Comparison of ENCODE assay signal across 1 cellular context in genomic region chr19:38838208-38838985, GRCh38.
A peak's percentile ranks its signal among the peaks of the same experiment; 100 is the strongest.
TF ChIP-seq lines count a peak whose summit lies in the region.

No MANE protein-coding gene starts in this region.

TF ChIP-seq in HEK293, 187 proteins besides CTCF, POLR2A, EP300 and RAD21 (continued from another document):
- TF ChIP-seq, protein P1, sequence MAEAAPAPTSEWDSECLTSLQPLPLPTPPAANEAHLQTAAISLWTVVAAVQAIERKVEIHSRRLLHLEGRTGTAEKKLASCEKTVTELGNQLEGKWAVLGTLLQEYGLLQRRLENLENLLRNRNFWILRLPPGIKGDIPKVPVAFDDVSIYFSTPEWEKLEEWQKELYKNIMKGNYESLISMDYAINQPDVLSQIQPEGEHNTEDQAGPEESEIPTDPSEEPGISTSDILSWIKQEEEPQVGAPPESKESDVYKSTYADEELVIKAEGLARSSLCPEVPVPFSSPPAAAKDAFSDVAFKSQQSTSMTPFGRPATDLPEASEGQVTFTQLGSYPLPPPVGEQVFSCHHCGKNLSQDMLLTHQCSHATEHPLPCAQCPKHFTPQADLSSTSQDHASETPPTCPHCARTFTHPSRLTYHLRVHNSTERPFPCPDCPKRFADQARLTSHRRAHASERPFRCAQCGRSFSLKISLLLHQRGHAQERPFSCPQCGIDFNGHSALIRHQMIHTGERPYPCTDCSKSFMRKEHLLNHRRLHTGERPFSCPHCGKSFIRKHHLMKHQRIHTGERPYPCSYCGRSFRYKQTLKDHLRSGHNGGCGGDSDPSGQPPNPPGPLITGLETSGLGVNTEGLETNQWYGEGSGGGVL (tag by site-specific recombination; IDR thresholded peaks at IDR 0.05): 0 out of 2 replicates have a peak, but pooled peaks have one; percentile 12
- TF ChIP-seq ZNF274 (IDR thresholded peaks at IDR 0.05; ENCODE audit: low read length) (no peak), ZNF274 (tag by site-specific recombination; IDR thresholded peaks at IDR 0.05; ENCODE audit: borderline replicate concordance) (no peak), GLI2 (tag by site-specific recombination; IDR thresholded peaks at IDR 0.05; ENCODE audit: borderline replicate concordance, low read depth) (no peak), KLF8 (tag by site-specific recombination; IDR thresholded peaks at IDR 0.05) (peak; percentile 38; the same call in 1 of the 2 replicates), ZSCAN16 (tag by site-specific recombination; IDR thresholded peaks at IDR 0.05) (no peak), ZFP37 (tag by site-specific recombination; IDR thresholded peaks at IDR 0.05) (peak; percentile 73), ZFP69B (tag by site-specific recombination; IDR thresholded peaks at IDR 0.05) (peak; percentile 84), ZNF292 (tag by site-specific recombination; IDR thresholded peaks at IDR 0.05; ENCODE audit: borderline replicate concordance, low read depth) (no peak), ZBTB20 (tag by site-specific recombination; IDR thresholded peaks at IDR 0.05) (0 out of 2 replicates have a peak, but pooled peaks have one; percentile 16), ZNF302 (tag by site-specific recombination; IDR thresholded peaks at IDR 0.05; ENCODE audit: low read depth) (no peak)
- TF ChIP-seq, protein P2, sequence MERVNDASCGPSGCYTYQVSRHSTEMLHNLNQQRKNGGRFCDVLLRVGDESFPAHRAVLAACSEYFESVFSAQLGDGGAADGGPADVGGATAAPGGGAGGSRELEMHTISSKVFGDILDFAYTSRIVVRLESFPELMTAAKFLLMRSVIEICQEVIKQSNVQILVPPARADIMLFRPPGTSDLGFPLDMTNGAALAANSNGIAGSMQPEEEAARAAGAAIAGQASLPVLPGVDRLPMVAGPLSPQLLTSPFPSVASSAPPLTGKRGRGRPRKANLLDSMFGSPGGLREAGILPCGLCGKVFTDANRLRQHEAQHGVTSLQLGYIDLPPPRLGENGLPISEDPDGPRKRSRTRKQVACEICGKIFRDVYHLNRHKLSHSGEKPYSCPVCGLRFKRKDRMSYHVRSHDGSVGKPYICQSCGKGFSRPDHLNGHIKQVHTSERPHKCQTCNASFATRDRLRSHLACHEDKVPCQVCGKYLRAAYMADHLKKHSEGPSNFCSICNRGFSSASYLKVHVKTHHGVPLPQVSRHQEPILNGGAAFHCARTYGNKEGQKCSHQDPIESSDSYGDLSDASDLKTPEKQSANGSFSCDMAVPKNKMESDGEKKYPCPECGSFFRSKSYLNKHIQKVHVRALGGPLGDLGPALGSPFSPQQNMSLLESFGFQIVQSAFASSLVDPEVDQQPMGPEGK (tag by site-specific recombination; IDR thresholded peaks at IDR 0.05): 0 out of 2 replicates have a peak, but pooled peaks have one; percentile 39
- TF ChIP-seq, protein P3, sequence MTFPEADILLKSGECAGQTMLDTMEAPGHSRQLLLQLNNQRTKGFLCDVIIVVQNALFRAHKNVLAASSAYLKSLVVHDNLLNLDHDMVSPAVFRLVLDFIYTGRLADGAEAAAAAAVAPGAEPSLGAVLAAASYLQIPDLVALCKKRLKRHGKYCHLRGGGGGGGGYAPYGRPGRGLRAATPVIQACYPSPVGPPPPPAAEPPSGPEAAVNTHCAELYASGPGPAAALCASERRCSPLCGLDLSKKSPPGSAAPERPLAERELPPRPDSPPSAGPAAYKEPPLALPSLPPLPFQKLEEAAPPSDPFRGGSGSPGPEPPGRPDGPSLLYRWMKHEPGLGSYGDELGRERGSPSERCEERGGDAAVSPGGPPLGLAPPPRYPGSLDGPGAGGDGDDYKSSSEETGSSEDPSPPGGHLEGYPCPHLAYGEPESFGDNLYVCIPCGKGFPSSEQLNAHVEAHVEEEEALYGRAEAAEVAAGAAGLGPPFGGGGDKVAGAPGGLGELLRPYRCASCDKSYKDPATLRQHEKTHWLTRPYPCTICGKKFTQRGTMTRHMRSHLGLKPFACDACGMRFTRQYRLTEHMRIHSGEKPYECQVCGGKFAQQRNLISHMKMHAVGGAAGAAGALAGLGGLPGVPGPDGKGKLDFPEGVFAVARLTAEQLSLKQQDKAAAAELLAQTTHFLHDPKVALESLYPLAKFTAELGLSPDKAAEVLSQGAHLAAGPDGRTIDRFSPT (tag by site-specific recombination; IDR thresholded peaks at IDR 0.05): peak; percentile 47; the same call in 1 of the 2 replicates
